35 cellular contexts compared by ENCODE assay signal in genomic region chr11:58047818-58048217, GRCh38. TPM values are rescaled to one million over a fixed set of nuclear protein-coding genes. Genes with fewer than 3 reads are reported as not detected.
"Had no signal": no experiment of that assay in that cellular context is flagged by ENCODE, and none has a peak within 500 bp of the region (broad histone marks: within the 10 kb centered on the region; RNA-seq: fewer than 3 reads in every experiment).

No MANE protein-coding gene starts in this region.

- H3K27me3 Mint-ChIP-seq: activated naive CD4-positive, alpha-beta T cell treated with anti-CD3 and anti-CD28 coated beads, Interleukin-2, amount 10 ng/mL, durations not matched to agents 7 days and 5 days had no signal

- H3K27ac Mint-ChIP-seq: activated B cell treated with CpG ODN at 0.5 μM for 24 hours; activated CD4-positive, alpha-beta memory T cell treated with anti-CD3 and anti-CD28 coated beads for 36 hours; activated naive CD4-positive, alpha-beta T cell treated with anti-CD3 and anti-CD28 coated beads, Interleukin-2, amount 10 ng/mL, durations not matched to agents 7 days and 5 days; activated naive CD8-positive, alpha-beta T cell had no signal

- H3K36me3 Mint-ChIP-seq: activated CD4-positive, alpha-beta memory T cell treated with anti-CD3 and anti-CD28 coated beads for 36 hours; activated naive CD4-positive, alpha-beta T cell treated with anti-CD3 and anti-CD28 coated beads, Interleukin-2, amount 10 ng/mL, durations not matched to agents 7 days and 5 days; activated naive CD8-positive, alpha-beta T cell had no signal

- DNase-seq: activated B cell treated with CpG ODN at 0.5 μM for 24 hours; activated CD4-positive, alpha-beta memory T cell treated with anti-CD3 and anti-CD28 coated beads for 36 hours; activated CD4-positive, alpha-beta T cell treated with anti-CD3 and anti-CD28 coated beads for 4 hours; activated CD4-positive, alpha-beta T cell treated with anti-CD3 and anti-CD28 coated beads, Interleukin-2, amount 50 U/mL, for 1 hour; activated CD4-positive, CD25-positive, alpha-beta regulatory T cell treated with anti-CD3 and anti-CD28 coated beads, Interleukin-2, amount 50 U/mL, for 72 hours; activated CD8-positive, alpha-beta memory T cell treated with anti-CD3 and anti-CD28 coated beads, Interleukin-2, amount 50 U/mL, for 4 hours; activated effector memory CD4-positive, alpha-beta T cell treated with Interleukin-2 at 50 U/mL for 16 hours; activated naive CD4-positive, alpha-beta T cell treated with anti-CD3 and anti-CD28 coated beads, Interleukin-2, amount 10 ng/mL, durations not matched to agents 7 days and 5 days; activated T-cell treated with anti-CD3 and anti-CD28 coated beads for 4 hours; activated T-cell treated with anti-CD3 and anti-CD28 coated beads, Interleukin-2, amount 50 U/mL, for 48 hours; amniotic stem cell; aorta; brain microvascular endothelial cell; central memory CD4-positive, alpha-beta T cell; NCI-H1048; NCI-H1105 treated with DMSO at 0.1 percent for 48 hours; NCI-H1436 treated with DMSO at 0.1 percent for 48 hours; NCI-H1694 treated with DMSO at 0.1 percent for 48 hours; NCI-H2029; NCI-H2107; NCI-H2171; NCI-H510A; NCI-H526; NCI-H748 treated with DMSO at 0.1 percent for 48 hours; NK-92 treated with Interleukin-12 subunit alpha and Interleukin-12 subunit beta, amount 100 ng/mL, for 24 hours; SHP77; SW 1271; T-helper 1 cell; T-helper 2 cell; T-helper 9 cell had no signal

- H3K4me3 Mint-ChIP-seq: activated B cell treated with CpG ODN at 0.5 μM for 24 hours; activated CD4-positive, alpha-beta memory T cell treated with anti-CD3 and anti-CD28 coated beads for 36 hours; activated naive CD4-positive, alpha-beta T cell treated with anti-CD3 and anti-CD28 coated beads, Interleukin-2, amount 10 ng/mL, durations not matched to agents 7 days and 5 days; activated naive CD8-positive, alpha-beta T cell had no signal

- H3K9me3 Mint-ChIP-seq: activated CD4-positive, alpha-beta memory T cell treated with anti-CD3 and anti-CD28 coated beads for 36 hours; activated naive CD4-positive, alpha-beta T cell treated with anti-CD3 and anti-CD28 coated beads, Interleukin-2, amount 10 ng/mL, durations not matched to agents 7 days and 5 days had no signal

- H3K4me1 Mint-ChIP-seq: activated B cell treated with CpG ODN at 0.5 μM for 24 hours; activated naive CD4-positive, alpha-beta T cell treated with anti-CD3 and anti-CD28 coated beads, Interleukin-2, amount 10 ng/mL, durations not matched to agents 7 days and 5 days had no signal

RNA-seq across cellular contexts. Expression of gene OR6Q1, which starts 17.1 kb away (rescaled TPM):
- total RNA-seq: activated B cell treated with CpG ODN at 0.5 μM for 24 hours; activated CD4-positive, alpha-beta memory T cell treated with anti-CD3 and anti-CD28 coated beads for 36 hours; aorta; cerebellum; MCF 10A; OCI-LY7; SK-MEL-5 had no signal

RNA-seq across cellular contexts. Expression of gene OR9Q1, which starts 24.1 kb away (rescaled TPM):
- total RNA-seq: activated B cell treated with CpG ODN at 0.5 μM for 24 hours; activated CD4-positive, alpha-beta memory T cell treated with anti-CD3 and anti-CD28 coated beads for 36 hours; aorta; cerebellum; MCF 10A; OCI-LY7; SK-MEL-5 had no signal
